ENCODE assay signal across 22 cellular contexts in the genomic region with DNA sequence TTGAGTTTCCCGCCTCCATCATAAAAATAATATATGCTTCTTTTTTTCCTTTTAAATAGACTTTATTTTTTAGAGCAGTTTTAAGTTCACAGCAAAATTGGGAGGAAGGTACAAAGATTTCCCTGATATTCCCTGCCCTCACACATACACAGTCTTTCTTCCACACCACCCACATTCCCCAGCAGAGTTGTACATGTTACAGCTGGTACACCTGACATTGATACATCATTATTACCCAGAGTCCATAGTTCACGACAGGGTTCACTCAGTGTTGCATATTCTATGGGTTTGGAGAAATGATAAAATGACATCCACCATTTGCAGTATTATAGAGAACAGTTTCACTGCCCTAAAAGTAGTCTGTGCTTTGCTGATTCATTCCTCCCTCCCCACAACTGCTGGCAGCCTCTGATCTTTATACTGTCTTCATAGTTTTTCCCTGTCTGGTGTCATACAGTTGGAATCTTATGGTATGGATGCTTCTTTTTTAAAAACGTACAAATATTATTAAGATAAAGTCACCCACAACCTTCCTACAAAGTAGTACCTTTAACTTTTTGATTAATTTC. TPM values are rescaled to one million over a fixed set of nuclear protein-coding genes. Genes with fewer than 3 reads are reported as not detected.
DNase-seq lines count a peak whose midpoint lies in the region; ATAC-seq, FAIRE-seq and TF ChIP-seq lines count a peak whose summit lies in the region.
"Had no signal": no experiment of that assay in that cellular context is flagged by ENCODE, and none has a peak within 500 bp of the region (broad histone marks: within the 10 kb centered on the region; RNA-seq: fewer than 3 reads in every experiment).

No MANE protein-coding gene starts in this region.

- peak overlapping the region; percentile 2 for H3K27ac ChIP-seq in hepatocyte
- H3K27ac ChIP-seq: adrenal gland, BLaER1, upper lobe of left lung, WERI-Rb-1 had no signal

- H3K4me3 Mint-ChIP-seq in T-helper 17 cell: no peak overlapping the region
- H3K4me3 Mint-ChIP-seq: activated CD4-positive, alpha-beta T cell treated with anti-CD3 and anti-CD28 coated beads, Interleukin-2, amount 10 ng/mL, durations not matched to agents 7 days and 5 days had no signal

- ATAC-seq in T-helper 17 cell (no peak), left lobe of liver (no peak)

- H3K27me3 Mint-ChIP-seq in T-helper 17 cell: no peaks in the 10 kb centered on the region

- FAIRE-seq in H54 (lab: Jason Lieb, UNC): peak; percentile 65
- FAIRE-seq: H1 had no signal

- peaks cover 4% of the 10 kb centered on the region for H3K36me3 Mint-ChIP-seq in T-helper 17 cell (ENCODE audit: low read depth)

- H3K27me3 ChIP-seq in hepatocyte: no peaks in the 10 kb centered on the region
- H3K27me3 ChIP-seq: BLaER1, upper lobe of left lung had no signal

- H2AFZ ChIP-seq in hepatocyte: no peak overlapping the region

- no peak overlapping the region for H3K27ac Mint-ChIP-seq in T-helper 17 cell
- H3K27ac Mint-ChIP-seq: activated CD4-positive, alpha-beta T cell treated with anti-CD3 and anti-CD28 coated beads, Interleukin-2, amount 10 ng/mL, durations not matched to agents 7 days and 5 days had no signal

- TF ChIP-seq CTCF in astrocyte of the spinal cord (IDR thresholded peaks at IDR 0.05; ENCODE audit: low read depth, low read length) (no peak), hepatocyte (IDR thresholded peaks at IDR 0.05; ENCODE audit: poor library complexity) (no peak)

- H3K79me2 ChIP-seq in hepatocyte: no peaks in the 10 kb centered on the region

- 66% methylated on average over 3 of the region's 3 CpGs for WGBS in hepatocyte (ENCODE audit: low lambda C conversion rate, missing lambda C conversion rate)

- H4K20me1 ChIP-seq in hepatocyte (ENCODE audit: insufficient read depth, poor library complexity, severe bottlenecking): no peaks in the 10 kb centered on the region
- H4K20me1 ChIP-seq: BLaER1 had no signal

- peaks cover 4% of the 10 kb centered on the region for H3K4me1 Mint-ChIP-seq in T-helper 17 cell
- H3K4me1 Mint-ChIP-seq: activated CD4-positive, alpha-beta T cell treated with anti-CD3 and anti-CD28 coated beads, Interleukin-2, amount 10 ng/mL, durations not matched to agents 7 days and 5 days had no signal

- H3K4me3 ChIP-seq in astrocyte of the spinal cord (ENCODE audit: low read depth, low read length): no peak overlapping the region
- H3K4me3 ChIP-seq in hepatocyte: no peak overlapping the region
- H3K4me3 ChIP-seq: adrenal gland, BLaER1, upper lobe of left lung had no signal

- in situ Hi-C loops in astrocyte of the spinal cord (cut with HindIII; ENCODE audit: low sequenced_read_pairs): no loop called here

- no peaks in the 10 kb centered on the region for H3K9me2 ChIP-seq in hepatocyte (replicated peaks; ENCODE audit: insufficient read depth)

- H3K9me3 ChIP-seq in hepatocyte (ENCODE audit: low read depth) (no peaks in the 10 kb centered on the region), T-helper 17 cell (ENCODE audit: control insufficient read depth, low read length, poor library complexity, severe bottlenecking) (no peaks in the 10 kb centered on the region)
- H3K9me3 ChIP-seq: adrenal gland, BLaER1, Caco-2, upper lobe of left lung had no signal

- no peaks in the 10 kb centered on the region for H3K36me3 ChIP-seq in hepatocyte (replicated peaks; ENCODE audit: insufficient read depth, low read depth)
- H3K36me3 ChIP-seq: adrenal gland, BLaER1, WERI-Rb-1 had no signal

- DNase-seq in A172 (ENCODE audit: low spot score) (peak; percentile 27), H54 (ENCODE audit: insufficient read length, low spot score) (no peak), astrocyte of the spinal cord (ENCODE audit: low read depth, low spot score) (peak; percentile 54), hepatocyte (ENCODE audit: low spot score) (peak; percentile 21), T-helper 17 cell (no peak), cortex of kidney (lab: John Stamatoyannopoulos, UW) (no peak), left lobe of liver (ENCODE audit: low spot score) (no peak)
- DNase-seq in activated effector memory CD4-positive, alpha-beta T cell treated with Interleukin-2 at 50 U/mL for 16 hours: no peak
- DNase-seq: activated CD4-positive, alpha-beta T cell treated with anti-CD3 and anti-CD28 coated beads, Interleukin-2, amount 10 ng/mL, durations not matched to agents 7 days and 5 days; activated CD8-positive, alpha-beta memory T cell treated with anti-CD3 and anti-CD28 coated beads, Interleukin-2, amount 50 U/mL, for 48 hours; adrenal gland; Caco-2; NCI-H1417 treated with DMSO at 0.1 percent for 48 hours; NCI-H446 treated with DMSO at 0.1 percent for 48 hours; nucleus accumbens; retina; stimulated activated CD8-positive, alpha-beta memory T cell treated with anti-CD3 and anti-CD28 coated beads, Interleukin-4, amount 100 ng/mL, for 48 hours; T-helper 2 cell; upper lobe of left lung; WERI-Rb-1 had no signal

- TF ChIP-seq POLR2A in H54 (IDR thresholded peaks at IDR 0.05; ENCODE audit: low read depth, low read length): no peak

- H3K4me2 ChIP-seq in hepatocyte: no peak overlapping the region
- H3K4me2 ChIP-seq: BLaER1 had no signal

- H3K4me1 ChIP-seq in hepatocyte (ENCODE audit: insufficient read depth): no peaks in the 10 kb centered on the region
- H3K4me1 ChIP-seq: adrenal gland, BLaER1, upper lobe of left lung had no signal

RNA-seq across cellular contexts. Expression of a gene that starts 15.1 kb away (rescaled TPM):
- total RNA-seq in A172 (2014; rRNA removed; shearing (Covaris generic)): 32.3 and 43.0 TPM in 2 replicates
- total RNA-seq in hepatocyte: 24.8 and 43.8 TPM in 2 replicates
- polyA plus RNA-seq in hepatocyte: 17.7 and 29.5 TPM in 2 replicates
- total RNA-seq in T-helper 17 cell: 10 to 100 TPM; 13.5 to 16.6 TPM
- 13.7 TPM for total RNA-seq in left lobe of liver

Comparison
In these comparisons a context has a peak if more than half of its experiments do, and no peak if none do; other contexts are left out.
1. DNase-seq: peak in A172 (single experiment), astrocyte of the spinal cord (single experiment) and hepatocyte (single experiment); none in H54 (single experiment), T-helper 17 cell (0 of 3), activated effector memory CD4-positive, alpha-beta T cell treated with Interleukin-2 at 50 U/mL for 16 hours (single experiment), cortex of kidney (single experiment) and left lobe of liver (single experiment).